Comparison of ENCODE assay signal across 14 cellular contexts in the genomic region with DNA sequence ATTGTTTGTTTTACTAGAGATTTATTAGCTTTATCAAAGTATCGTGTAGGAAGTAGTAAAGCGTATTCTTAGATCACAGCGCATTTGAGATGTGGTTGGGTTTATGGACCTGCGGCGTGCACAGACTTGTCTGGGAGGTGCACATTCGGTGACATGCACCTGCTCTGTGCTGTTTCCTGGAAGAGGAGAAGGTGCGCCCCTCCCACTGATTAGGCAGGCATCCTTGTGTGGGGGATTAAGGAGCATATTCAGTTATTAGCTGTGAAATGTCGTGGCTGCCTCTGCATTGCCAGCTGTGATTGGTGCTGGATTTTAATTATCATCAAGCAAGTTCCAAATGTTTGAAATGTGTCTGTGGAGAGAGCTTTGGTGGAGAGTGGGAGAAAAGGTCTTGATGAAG.
"Had no signal": no experiment of that assay in that cellular context is flagged by ENCODE, and none has a peak within 500 bp of the region (broad histone marks: within the 10 kb centered on the region; RNA-seq: fewer than 3 reads in every experiment).

No MANE protein-coding gene starts in this region.

- H3K4me1 ChIP-seq: esophagus muscularis mucosa, parathyroid adenoma, upper lobe of left lung had no signal

- H3K79me2 ChIP-seq: parathyroid adenoma had no signal

- H2AFZ ChIP-seq: parathyroid adenoma had no signal

- H3K27me3 ChIP-seq: esophagus muscularis mucosa, upper lobe of left lung had no signal

- H3K4me3 ChIP-seq: esophagus muscularis mucosa, thoracic aorta, upper lobe of left lung had no signal

- H3K36me3 ChIP-seq: esophagus muscularis mucosa, thoracic aorta, upper lobe of left lung had no signal

- H3K27ac ChIP-seq: esophagus muscularis mucosa, parathyroid adenoma, thoracic aorta, upper lobe of left lung had no signal

- DNase-seq: activated B cell treated with CpG ODN at 0.5 μM for 24 hours; activated CD4-positive, alpha-beta memory T cell treated with anti-CD3 and anti-CD28 coated beads for 36 hours; activated CD4-positive, alpha-beta T cell treated with anti-CD3 and anti-CD28 coated beads for 4 hours; activated gamma-delta T cell treated with Interleukin-2 at 50 U/mL for 16 hours; activated T-cell treated with anti-CD3 and anti-CD28 coated beads for 4 hours; cerebellar nuclear complex; effector CD4-positive, alpha-beta T cell; left ventricle myocardium superior; naive B cell; stimulated activated CD4-positive, alpha-beta T cell treated with anti-CD3 and anti-CD28 coated beads, Interleukin-4, amount 100 ng/mL, for 24 hours; upper lobe of left lung had no signal

- H3K9me3 ChIP-seq: thoracic aorta, upper lobe of left lung had no signal
